In the genomic region with DNA sequence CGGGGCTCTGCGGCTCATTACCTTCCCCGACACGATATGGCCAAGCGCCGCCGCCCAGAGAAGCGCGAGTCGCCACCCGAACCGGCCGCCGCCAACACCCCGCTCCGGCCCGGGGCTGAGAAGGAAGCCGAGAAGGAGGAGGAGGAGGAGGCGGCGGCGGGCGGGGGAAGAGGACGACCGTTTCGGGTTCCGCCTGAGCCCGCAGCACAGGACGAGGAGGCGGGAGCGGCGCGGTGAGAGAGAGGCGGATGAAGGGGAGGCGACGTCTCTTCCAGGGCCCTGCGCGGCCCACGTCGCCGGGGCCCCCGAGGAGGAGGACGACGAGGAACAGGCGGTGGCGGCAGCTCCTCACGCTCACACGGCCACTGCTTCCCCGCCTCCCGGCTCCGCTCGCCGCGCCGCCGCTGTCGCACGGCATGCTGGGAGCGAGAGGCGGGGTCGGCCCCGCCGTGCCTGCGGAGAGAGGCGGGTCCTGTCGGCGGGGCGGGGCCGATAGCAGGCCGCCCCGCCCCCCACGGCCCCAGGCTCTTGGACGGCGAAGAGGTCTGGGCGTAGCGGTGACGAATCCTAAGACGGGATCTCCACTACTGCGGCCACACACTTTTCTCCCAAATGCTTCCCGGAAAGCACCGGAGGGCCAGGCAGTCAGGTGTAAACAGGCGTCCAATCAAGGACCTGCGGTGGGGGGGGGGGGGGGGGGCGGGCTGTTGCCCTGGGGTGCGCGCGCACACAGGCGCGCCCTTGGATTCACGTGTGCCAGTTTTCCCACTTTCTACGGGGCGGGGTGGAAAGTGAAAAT, we compare ENCODE assay signal across 8 cellular contexts.
A peak's percentile ranks its signal among the peaks of the same experiment; 100 is the strongest.
DNase-seq lines count a peak whose midpoint lies in the region; ATAC-seq and TF ChIP-seq lines count a peak whose summit lies in the region.

No MANE protein-coding gene starts in this region.

- H3K27ac ChIP-seq in duodenal mucosa (ENCODE audit: low read depth, low read length): peak overlapping the region; percentile 95

- intact Hi-C loops in lower leg skin (cut with DNase I; ENCODE audit: low total_unique reads): no loop called here

- peak overlapping the region; percentile 81 for H3K4me3 Mint-ChIP-seq in activated CD4-positive, alpha-beta memory T cell treated with anti-CD3 and anti-CD28 coated beads, Interleukin-2, amount 10 ng/mL, durations not matched to agents 7 days and 5 days

- H3K9me3 ChIP-seq in BE2C: no peaks in the 10 kb centered on the region
- H3K9me3 ChIP-seq in duodenal mucosa (ENCODE audit: control insufficient read depth in 1 of 2, low read length in 2 of 2): no peaks in the 10 kb centered on the region

- POLR2A ChIA-PET in activated CD4-positive, alpha-beta memory T cell treated with anti-CD3 and anti-CD28 coated beads, Interleukin-2, amount 10 ng/mL, durations not matched to agents 7 days and 5 days (lab: Charles Lee): interaction anchor here (1.0 to 1.4 kb wide), 2 partner anchors 16 to 52 kb away, joined by 3 to 4 read pairs; no protein-coding TSS in a partner anchor

- H3K27me3 Mint-ChIP-seq in activated CD4-positive, alpha-beta memory T cell treated with anti-CD3 and anti-CD28 coated beads, Interleukin-2, amount 10 ng/mL, durations not matched to agents 7 days and 5 days: no peaks in the 10 kb centered on the region

- no peaks in the 10 kb centered on the region for H3K27me3 ChIP-seq in BE2C
- no peaks in the 10 kb centered on the region for H3K27me3 ChIP-seq in duodenal mucosa (ENCODE audit: control insufficient read depth in 1 of 2, insufficient read depth in 2 of 2, low read length in 2 of 2)

- H3K4me1 ChIP-seq in BE2C (no peaks in the 10 kb centered on the region; the same call in 1 of the 2 replicates), duodenal mucosa (ENCODE audit: control insufficient read depth in 1 of 2, insufficient read depth in 2 of 2, low read length in 2 of 2) (peaks cover 0 to 20% of the 10 kb centered on the region in 2 donors)

- H3K36me3 Mint-ChIP-seq in activated CD4-positive, alpha-beta memory T cell treated with anti-CD3 and anti-CD28 coated beads, Interleukin-2, amount 10 ng/mL, durations not matched to agents 7 days and 5 days (ENCODE audit: low read depth): peaks cover 16% of the 10 kb centered on the region

- peaks cover 3% of the 10 kb centered on the region; the same call in 1 of the 2 replicates for H3K36me3 ChIP-seq in BE2C
- H3K36me3 ChIP-seq in duodenal mucosa (ENCODE audit: control insufficient read depth in 1 of 2, insufficient read depth in 2 of 2, low read length in 2 of 2): peaks cover 0 to 3% of the 10 kb centered on the region in 2 donors

- DNase-seq in BE2C: peak; percentile 98
- peak; percentile 81 for DNase-seq in NCI-H510A treated with DMSO at 0.1 percent for 48 hours (lab: John Stamatoyannopoulos, UW)
- peak; percentile 92 for DNase-seq in activated CD4-positive, alpha-beta memory T cell treated with anti-CD3 and anti-CD28 coated beads, Interleukin-2, amount 10 ng/mL, durations not matched to agents 7 days and 5 days
- peak; percentile 83 to 98 for DNase-seq in lower leg skin (ENCODE audit: low spot score in 2 of 2)
- peak; percentile 87 for DNase-seq in stimulated activated CD4-positive, alpha-beta T cell treated with anti-CD3 and anti-CD28 coated beads, Interleukin-4, amount 100 ng/mL, for 24 hours

- H3K9me3 Mint-ChIP-seq in activated CD4-positive, alpha-beta memory T cell treated with anti-CD3 and anti-CD28 coated beads, Interleukin-2, amount 10 ng/mL, durations not matched to agents 7 days and 5 days: no peaks in the 10 kb centered on the region

- peaks cover 19% of the 10 kb centered on the region for H3K4me1 Mint-ChIP-seq in activated CD4-positive, alpha-beta memory T cell treated with anti-CD3 and anti-CD28 coated beads, Interleukin-2, amount 10 ng/mL, durations not matched to agents 7 days and 5 days

- H3K27ac Mint-ChIP-seq in activated CD4-positive, alpha-beta memory T cell treated with anti-CD3 and anti-CD28 coated beads, Interleukin-2, amount 10 ng/mL, durations not matched to agents 7 days and 5 days: peak overlapping the region; percentile 92

- TF ChIP-seq POLR2A in GM19099 (IDR thresholded peaks at IDR 0.05; ENCODE audit: extremely low read depth, insufficient read length, low read depth) (peak; percentile 83), lower leg skin (IDR thresholded peaks at IDR 0.05) (no peak)

- whole genome bisulfite sequencing in lower leg skin, 2 donors: 0% methylated on average over 64 to 84 of the region's 91 CpGs

- TF ChIP-seq CTCF in BE2C (IDR thresholded peaks at IDR 0.05; ENCODE audit: low read depth, low read length): no peak
- TF ChIP-seq CTCF in lower leg skin (IDR thresholded peaks at IDR 0.05): no peak

- ATAC-seq in HG03354 (IDR thresholded peaks at IDR 0.05; ENCODE audit: poor library complexity, severe bottlenecking, unreplicated experiment): peak; percentile 67

- H3K4me3 ChIP-seq in BE2C (ENCODE audit: low read depth, low read length): peak overlapping the region; percentile 79
- H3K4me3 ChIP-seq in duodenal mucosa (ENCODE audit: low read depth in 1 of 2, low read length in 2 of 2): peak overlapping the region; percentile 56 to 71
- H3K4me3 ChIP-seq in lower leg skin (ENCODE audit: low read depth, poor library complexity, severe bottlenecking): peak overlapping the region; percentile 92

- H3K9ac ChIP-seq in duodenal mucosa (ENCODE audit: low read depth in 1 of 2, low read length in 2 of 2): peak overlapping the region; percentile 39 to 85

- CTCF ChIA-PET in activated CD4-positive, alpha-beta memory T cell treated with anti-CD3 and anti-CD28 coated beads, Interleukin-2, amount 10 ng/mL, durations not matched to agents 7 days and 5 days (lab: Charles Lee): no interaction called here

Comparison
In these comparisons a context has a peak if more than half of its experiments do, and no peak if none do; other contexts are left out.
1. Peak in every context shown above with its lines: DNase-seq, ATAC-seq, H3K4me3 ChIP-seq and H3K27ac ChIP-seq.